ENCODE assay signal across 23 cellular contexts in genomic region chr19:34794289-34794960, GRCh38.
"Had no signal": no experiment of that assay in that cellular context is flagged by ENCODE, and none has a peak within 500 bp of the region (broad histone marks: within the 10 kb centered on the region; RNA-seq: fewer than 3 reads in every experiment).

No MANE protein-coding gene starts in this region.

- H3K27ac ChIP-seq: brain microvascular endothelial cell, esophagus squamous epithelium, neutrophil, spleen, thoracic aorta, upper lobe of right lung had no signal

- H3K27ac Mint-ChIP-seq: activated CD4-positive, alpha-beta memory T cell treated with anti-CD3 and anti-CD28 coated beads for 36 hours; activated CD8-positive, alpha-beta memory T cell treated with anti-CD3 and anti-CD28 coated beads, Interleukin-2, amount 10 ng/mL, durations not matched to agents 7 days and 5 days; activated naive CD8-positive, alpha-beta T cell treated with anti-CD3 and anti-CD28 coated beads, Interleukin-2, amount 50 U/mL, for 24 hours had no signal

- H3K4me3 ChIP-seq: esophagus squamous epithelium, mucosa of descending colon, spleen, thoracic aorta, upper lobe of right lung had no signal

- H3K27me3 Mint-ChIP-seq: activated CD4-positive, alpha-beta memory T cell treated with anti-CD3 and anti-CD28 coated beads for 36 hours; activated CD8-positive, alpha-beta memory T cell treated with anti-CD3 and anti-CD28 coated beads, Interleukin-2, amount 10 ng/mL, durations not matched to agents 7 days and 5 days; activated naive CD8-positive, alpha-beta T cell treated with anti-CD3 and anti-CD28 coated beads, Interleukin-2, amount 50 U/mL, for 24 hours; activated T-helper 17 cell treated with anti-CD3 and anti-CD28 coated beads, Interleukin-2, amount 50 U/mL, for 72 hours; central memory CD8-positive, alpha-beta T cell had no signal

- H3K36me3 Mint-ChIP-seq: activated CD4-positive, alpha-beta memory T cell treated with anti-CD3 and anti-CD28 coated beads for 36 hours; naive B cell; stimulated activated memory B cell treated with anti-CD40 and anti-IgM and Interleukin-4, amounts not matched to agents 10 μg/mL and 1 μg/mL and 100 μg/mL, for 72 hours had no signal

- H3K27me3 ChIP-seq: brain microvascular endothelial cell, esophagus squamous epithelium, neutrophil, spleen, upper lobe of right lung had no signal

- H3K36me3 ChIP-seq: brain microvascular endothelial cell, esophagus squamous epithelium, neutrophil, spleen, thoracic aorta, upper lobe of right lung had no signal

- DNase-seq: activated CD4-positive, alpha-beta memory T cell treated with anti-CD3 and anti-CD28 coated beads for 36 hours; activated CD8-positive, alpha-beta memory T cell treated with anti-CD3 and anti-CD28 coated beads, Interleukin-2, amount 10 ng/mL, durations not matched to agents 7 days and 5 days; activated naive CD4-positive, alpha-beta T cell treated with Interleukin-2 at 50 U/mL for 16 hours; activated naive CD8-positive, alpha-beta T cell treated with anti-CD3 and anti-CD28 coated beads, Interleukin-2, amount 50 U/mL, for 24 hours; aorta; brain microvascular endothelial cell; cortex of kidney; effector CD4-positive, alpha-beta T cell; esophagus squamous epithelium; foreskin fibroblast; mesenchymal stem cell; mucosa of descending colon; naive B cell; posterior cingulate gyrus; spleen; stimulated activated CD4-positive, alpha-beta T cell treated with anti-CD3 and anti-CD28 coated beads, Interleukin-4, amount 100 ng/mL, for 4 hours; T-helper 2 cell; upper lobe of right lung had no signal

- H3K9me3 ChIP-seq: esophagus squamous epithelium, mucosa of descending colon, neutrophil, thoracic aorta, upper lobe of right lung had no signal

- H3K4me3 Mint-ChIP-seq: activated CD4-positive, alpha-beta memory T cell treated with anti-CD3 and anti-CD28 coated beads for 36 hours; activated CD8-positive, alpha-beta memory T cell treated with anti-CD3 and anti-CD28 coated beads, Interleukin-2, amount 10 ng/mL, durations not matched to agents 7 days and 5 days; activated naive CD8-positive, alpha-beta T cell treated with anti-CD3 and anti-CD28 coated beads, Interleukin-2, amount 50 U/mL, for 24 hours; stimulated activated memory B cell treated with anti-CD40 and anti-IgM and Interleukin-4, amounts not matched to agents 10 μg/mL and 1 μg/mL and 100 μg/mL, for 72 hours had no signal

- H3K4me1 ChIP-seq: esophagus squamous epithelium, spleen, upper lobe of right lung had no signal

- ATAC-seq: activated CD8-positive, alpha-beta memory T cell treated with anti-CD3 and anti-CD28 coated beads, Interleukin-2, amount 10 ng/mL, durations not matched to agents 7 days and 5 days; activated naive CD8-positive, alpha-beta T cell treated with anti-CD3 and anti-CD28 coated beads, Interleukin-2, amount 50 U/mL, for 24 hours; activated T-helper 17 cell treated with anti-CD3 and anti-CD28 coated beads, Interleukin-2, amount 50 U/mL, for 72 hours; mucosa of descending colon; stimulated activated memory B cell treated with anti-CD40 and anti-IgM and Interleukin-4, amounts not matched to agents 10 μg/mL and 1 μg/mL and 100 μg/mL, for 72 hours; upper lobe of right lung had no signal
